20 cellular contexts compared by ENCODE assay signal in the genomic region with DNA sequence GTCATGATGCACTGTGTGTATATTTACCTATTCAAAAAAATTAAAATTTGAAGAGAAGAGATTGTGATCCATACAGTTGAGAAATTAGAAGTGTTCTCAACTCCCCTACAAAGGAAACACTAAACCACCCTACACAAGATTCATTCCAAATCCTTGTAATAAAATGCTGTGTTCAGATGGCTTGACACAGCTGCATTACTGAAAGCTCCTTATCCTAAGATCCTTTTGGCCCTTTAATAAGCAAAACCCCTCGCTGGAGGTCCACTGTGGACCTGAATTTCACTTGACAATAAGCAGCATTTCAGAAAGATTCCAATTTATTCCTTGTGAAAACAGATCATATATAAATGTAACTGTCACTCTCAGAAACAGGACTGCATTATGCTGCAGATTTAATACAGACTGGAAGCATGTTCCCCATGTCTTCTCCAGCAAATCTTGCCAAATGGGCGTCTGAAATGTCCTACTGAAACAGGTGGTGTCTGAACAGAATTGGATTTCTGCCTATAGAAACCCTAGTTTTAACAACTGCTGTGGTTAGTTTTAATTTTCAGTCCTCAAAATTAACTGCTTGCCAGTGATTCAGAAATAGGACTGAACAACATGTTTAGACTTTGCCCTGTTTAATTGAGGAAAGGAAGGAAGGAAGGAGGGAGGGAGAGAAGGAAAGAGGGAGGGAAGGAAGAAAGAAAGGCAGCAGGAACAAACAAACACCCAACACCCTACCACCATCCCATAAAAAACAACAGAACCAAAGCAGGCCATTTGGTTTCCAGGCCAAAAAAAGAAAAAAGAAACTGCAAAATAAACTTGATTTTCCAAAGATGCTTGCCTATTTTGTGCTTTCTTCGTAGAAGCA.
A peak's percentile ranks its signal among the peaks of the same experiment; 100 is the strongest.
DNase-seq lines count a peak whose midpoint lies in the region; ATAC-seq and TF ChIP-seq lines count a peak whose summit lies in the region.
"Had no signal": no experiment of that assay in that cellular context is flagged by ENCODE, and none has a peak within 500 bp of the region (broad histone marks: within the 10 kb centered on the region; RNA-seq: fewer than 3 reads in every experiment).

No MANE protein-coding gene starts in this region.

- H3K9me3 Mint-ChIP-seq in H9 (no peaks in the 10 kb centered on the region), nephron (no peaks in the 10 kb centered on the region), MCF 10A (ENCODE audit: unreplicated experiment) (no peaks in the 10 kb centered on the region)
- H3K9me3 Mint-ChIP-seq in activated T-helper 2 cell treated with anti-CD3 and anti-CD28 coated beads, Interferon-gamma antibody, Interleukin-2, Interleukin-4, amounts not matched to agents 10 μg/mL and 5 μg/mL and 100 μg/mL, durations not matched to agents 14 hours and 24 hours and 36 hours: no peaks in the 10 kb centered on the region
- H3K9me3 Mint-ChIP-seq: stimulated activated memory B cell treated with anti-CD40 and anti-IgM and Interleukin-4, amounts not matched to agents 10 μg/mL and 1 μg/mL and 100 μg/mL, for 72 hours had no signal

- no peak overlapping the region for H4K8ac ChIP-seq in H9 (replicated peaks; ENCODE audit: insufficient read length, low read depth, low read length)

- no peak overlapping the region for H2BK120ac ChIP-seq in H9 (ENCODE audit: low read depth, low read length, poor library complexity, severe bottlenecking)

- no peaks in the 10 kb centered on the region for H3K4me1 ChIP-seq in DND-41 (ENCODE audit: insufficient read depth, low read length)
- H3K4me1 ChIP-seq in H9 (ENCODE audit: insufficient read depth, low read length): no peaks in the 10 kb centered on the region
- H3K4me1 ChIP-seq: BE2C had no signal

- H3K4me3 ChIP-seq in DND-41 (ENCODE audit: low read depth in 1 of 2, low read length in 2 of 2) (no peak overlapping the region), astrocyte of the spinal cord (ENCODE audit: low read depth, low read length) (no peak overlapping the region)
- H3K4me3 ChIP-seq: left lung had no signal

- peak overlapping the region in 2 of 3 experiments; percentile 25 to 39; a peak in 2 of 7 replicates for H3K27ac Mint-ChIP-seq in H9
- peak overlapping the region; percentile 84 to 92 (median 86) for H3K27ac Mint-ChIP-seq in nephron
- H3K27ac Mint-ChIP-seq in MCF 10A (ENCODE audit: low read depth, unreplicated experiment): no peak overlapping the region
- H3K27ac Mint-ChIP-seq in activated T-helper 2 cell treated with anti-CD3 and anti-CD28 coated beads, Interferon-gamma antibody, Interleukin-2, Interleukin-4, amounts not matched to agents 10 μg/mL and 5 μg/mL and 100 μg/mL, durations not matched to agents 14 hours and 24 hours and 36 hours: no peak overlapping the region
- H3K27ac Mint-ChIP-seq: stimulated activated memory B cell treated with anti-CD40 and anti-IgM and Interleukin-4, amounts not matched to agents 10 μg/mL and 1 μg/mL and 100 μg/mL, for 72 hours had no signal

- H3K4me1 Mint-ChIP-seq in H9 (peaks cover 3 to 14% of the 10 kb centered on the region in 2 experiments; a peak in 3 of 4 replicates), nephron (peaks cover 45% of the 10 kb centered on the region), MCF 10A (ENCODE audit: insufficient read depth, unreplicated experiment) (no peaks in the 10 kb centered on the region)
- peaks cover 36% of the 10 kb centered on the region for H3K4me1 Mint-ChIP-seq in activated T-helper 2 cell treated with anti-CD3 and anti-CD28 coated beads, Interferon-gamma antibody, Interleukin-2, Interleukin-4, amounts not matched to agents 10 μg/mL and 5 μg/mL and 100 μg/mL, durations not matched to agents 14 hours and 24 hours and 36 hours (ENCODE audit: low read depth)

- POLR2A ChIA-PET in MCF 10A (lab: Yijun Ruan, JAX): no interaction called here

- CTCF ChIA-PET in MCF 10A (lab: Yijun Ruan, JAX): no interaction called here

- H3K27me3 Mint-ChIP-seq in H9 (ENCODE audit: low read depth) (no peaks in the 10 kb centered on the region), nephron (ENCODE audit: low read depth) (peaks cover 5% of the 10 kb centered on the region), MCF 10A (ENCODE audit: insufficient read depth, unreplicated experiment) (peaks cover 48% of the 10 kb centered on the region)
- no peaks in the 10 kb centered on the region for H3K27me3 Mint-ChIP-seq in activated T-helper 2 cell treated with anti-CD3 and anti-CD28 coated beads, Interferon-gamma antibody, Interleukin-2, Interleukin-4, amounts not matched to agents 10 μg/mL and 5 μg/mL and 100 μg/mL, durations not matched to agents 14 hours and 24 hours and 36 hours (ENCODE audit: low read depth)
- H3K27me3 Mint-ChIP-seq: stimulated activated memory B cell treated with anti-CD40 and anti-IgM and Interleukin-4, amounts not matched to agents 10 μg/mL and 1 μg/mL and 100 μg/mL, for 72 hours had no signal

- H3K23me2 ChIP-seq in H9 (ENCODE audit: insufficient read length, low read depth, low read length, poor library complexity, severe bottlenecking): no peaks in the 10 kb centered on the region

- H3K14ac ChIP-seq in H9 (ENCODE audit: insufficient read depth, low read length): no peak overlapping the region

- H2BK20ac ChIP-seq in H9 (ENCODE audit: low read depth, low read length, poor library complexity, severe bottlenecking): no peak overlapping the region

- 0 out of 2 replicates have a peak overlapping the region, but pooled peaks have one; percentile 7 for H3K27ac ChIP-seq in DND-41 (ENCODE audit: low read length)
- H3K27ac ChIP-seq in H9 (ENCODE audit: insufficient read length, low read depth, low read length): no peak overlapping the region
- H3K27ac ChIP-seq: epithelial cell of prostate, left lung had no signal

- no peaks in the 10 kb centered on the region for H3K9me3 ChIP-seq in DND-41 (ENCODE audit: insufficient read depth, low read length, severe bottlenecking)
- no peaks in the 10 kb centered on the region for H3K9me3 ChIP-seq in H9 (ENCODE audit: control insufficient read depth, low read depth, low read length)
- H3K9me3 ChIP-seq: BE2C, left lung had no signal

- no peak overlapping the region for H3K56ac ChIP-seq in H9 (ENCODE audit: insufficient read length, low read depth, low read length)

- H2AFZ ChIP-seq in DND-41 (ENCODE audit: low read depth, low read length): no peak overlapping the region
- H2AFZ ChIP-seq in H9 (ENCODE audit: low read length): no peak overlapping the region

- no peak overlapping the region for H3K9ac ChIP-seq in DND-41 (ENCODE audit: low read depth, low read length)
- no peak overlapping the region for H3K9ac ChIP-seq in H9 (ENCODE audit: extremely low read depth, insufficient read length, low read length)

- no peaks in the 10 kb centered on the region for H3K79me1 ChIP-seq in H9 (ENCODE audit: insufficient read depth, low read depth, low read length, poor library complexity, severe bottlenecking)

- no peak overlapping the region for H2BK15ac ChIP-seq in H9 (ENCODE audit: low read depth, low read length)

- no peak overlapping the region for H3T11ph ChIP-seq in H9 (ENCODE audit: low read length)

- WGBS in H9 (ENCODE audit: extremely low coverage, insufficient read length, low lambda C conversion rate): no CpG with 5 or more reads among the region's 3 CpGs

- no peak overlapping the region for H2BK12ac ChIP-seq in H9 (ENCODE audit: insufficient read length, low read depth, low read length)

- peaks cover 9% of the 10 kb centered on the region; the same call in 1 of the 2 replicates for H3K79me2 ChIP-seq in DND-41 (ENCODE audit: insufficient read depth, low read length)
- no peaks in the 10 kb centered on the region for H3K79me2 ChIP-seq in H9 (ENCODE audit: insufficient read depth, low read length)

- no peak overlapping the region for H3K18ac ChIP-seq in H9 (ENCODE audit: insufficient read length, low read depth, low read length)

- no peak overlapping the region for H4K91ac ChIP-seq in H9 (ENCODE audit: insufficient read length, low read depth, low read length)

- H3K36me3 Mint-ChIP-seq in H9 (ENCODE audit: insufficient read depth in 1 of 3, low read depth in 3 of 3) (no peaks in the 10 kb centered on the region), nephron (ENCODE audit: low read depth) (no peaks in the 10 kb centered on the region), MCF 10A (ENCODE audit: insufficient read depth, unreplicated experiment) (no peaks in the 10 kb centered on the region)
- peaks cover 20% of the 10 kb centered on the region for H3K36me3 Mint-ChIP-seq in activated T-helper 2 cell treated with anti-CD3 and anti-CD28 coated beads, Interferon-gamma antibody, Interleukin-2, Interleukin-4, amounts not matched to agents 10 μg/mL and 5 μg/mL and 100 μg/mL, durations not matched to agents 14 hours and 24 hours and 36 hours (ENCODE audit: low read depth)
- H3K36me3 Mint-ChIP-seq: stimulated activated memory B cell treated with anti-CD40 and anti-IgM and Interleukin-4, amounts not matched to agents 10 μg/mL and 1 μg/mL and 100 μg/mL, for 72 hours had no signal

- intact Hi-C loops in MCF 10A (cut with micrococcal nuclease): no loop called here
- intact Hi-C loops in activated T-helper 2 cell treated with anti-CD3 and anti-CD28 coated beads, Interferon-gamma antibody, Interleukin-2, Interleukin-4, amounts not matched to agents 10 μg/mL and 5 μg/mL and 100 μg/mL, durations not matched to agents 14 hours and 24 hours and 36 hours (cut with micrococcal nuclease): loop anchor here (2.0 to 5.0 kb wide), 5 partner anchors 65 to 180 kb away; a partner anchor contains a TSS

- H3K4ac ChIP-seq in H9 (ENCODE audit: low read depth, low read length): no peak overlapping the region

- no peak overlapping the region for H3K4me3 Mint-ChIP-seq in H9
- H3K4me3 Mint-ChIP-seq in nephron: peak overlapping the region in 1 of 3 experiments; percentile 52
- H3K4me3 Mint-ChIP-seq in MCF 10A (ENCODE audit: unreplicated experiment): no peak overlapping the region
- H3K4me3 Mint-ChIP-seq in activated T-helper 2 cell treated with anti-CD3 and anti-CD28 coated beads, Interferon-gamma antibody, Interleukin-2, Interleukin-4, amounts not matched to agents 10 μg/mL and 5 μg/mL and 100 μg/mL, durations not matched to agents 14 hours and 24 hours and 36 hours (ENCODE audit: low read depth): no peak overlapping the region
- H3K4me3 Mint-ChIP-seq: stimulated activated memory B cell treated with anti-CD40 and anti-IgM and Interleukin-4, amounts not matched to agents 10 μg/mL and 1 μg/mL and 100 μg/mL, for 72 hours had no signal

- H3K4me2 ChIP-seq in DND-41 (ENCODE audit: insufficient read depth, low read length) (no peak overlapping the region), H9 (ENCODE audit: insufficient read depth, insufficient read length, low read length) (no peak overlapping the region)

- H4K5ac ChIP-seq in H9 (ENCODE audit: insufficient read length, low read depth, low read length): no peak overlapping the region

- no peak overlapping the region for H2BK5ac ChIP-seq in H9 (ENCODE audit: insufficient read length, low read length)

- H4K20me1 ChIP-seq in DND-41 (ENCODE audit: insufficient read depth, low read length) (peaks cover 3% of the 10 kb centered on the region; the same call in 1 of the 2 replicates), H9 (ENCODE audit: control insufficient read depth, insufficient read depth, insufficient read length) (no peaks in the 10 kb centered on the region)

- TF ChIP-seq CTCF in DND-41 (IDR thresholded peaks at IDR 0.05; ENCODE audit: borderline replicate concordance, extremely low read depth, low read length, poor library complexity, severe bottlenecking) (no peak), H9 (conservative IDR thresholded peaks at IDR 0.05) (no peak), astrocyte of the spinal cord (IDR thresholded peaks at IDR 0.05; ENCODE audit: low read depth, low read length) (no peak), nephron (IDR thresholded peaks at IDR 0.05; ENCODE audit: unreplicated experiment in 3 of 3) (no peak), MCF 10A (IDR thresholded peaks at IDR 0.05; ENCODE audit: unreplicated experiment) (no peak)

- no peak overlapping the region for H2AK5ac ChIP-seq in H9 (ENCODE audit: insufficient read length, low read length)

- H3K36me3 ChIP-seq in DND-41 (ENCODE audit: insufficient read depth, low read length): peaks cover 21% of the 10 kb centered on the region; the same call in 1 of the 2 replicates
- H3K36me3 ChIP-seq: BE2C, left lung had no signal

- in situ Hi-C loops in astrocyte of the spinal cord (cut with HindIII; ENCODE audit: low sequenced_read_pairs): no loop called here

- no peak overlapping the region for H3K23ac ChIP-seq in H9 (ENCODE audit: insufficient read length, low read depth, low read length)

- BruUV-seq in MCF 10A (replicated peaks; lab: Mats Ljungman, UMichigan): no TSS peak

- H3K27me3 ChIP-seq in DND-41 (ENCODE audit: insufficient read depth, low read length, poor library complexity) (no peaks in the 10 kb centered on the region), H9 (ENCODE audit: insufficient read depth, low read length) (no peaks in the 10 kb centered on the region)
- H3K27me3 ChIP-seq: BE2C, left lung had no signal

- DNase-seq in DND-41: no peak
- no peak for DNase-seq in H9
- peak; percentile 8 for DNase-seq in astrocyte of the spinal cord (ENCODE audit: low read depth, low spot score)
- DNase-seq in MCF 10A (ENCODE audit: unreplicated experiment): no peak
- DNase-seq in activated T-helper 2 cell treated with anti-CD3 and anti-CD28 coated beads, Interferon-gamma antibody, Interleukin-2, Interleukin-4, amounts not matched to agents 10 μg/mL and 5 μg/mL and 100 μg/mL, durations not matched to agents 14 hours and 24 hours and 36 hours (ENCODE audit: low spot score): no peak
- DNase-seq in HuH-7 (ENCODE audit: low spot score): no peak
- DNase-seq: activated CD4-positive, alpha-beta T cell treated with anti-CD3 and anti-CD28 coated beads, Interleukin-2, amount 50 U/mL, for 48 hours; activated T-cell treated with anti-CD3 and anti-CD28 coated beads, Interleukin-2, amount 50 U/mL, for 48 hours; BE2C; cortex of kidney; Karpas-422; left lung; NCI-H2171 treated with DMSO at 0.1 percent for 48 hours; RPMI8226; trophoblast cell had no signal

- ATAC-seq in DND-41 (ENCODE audit: insufficient read depth, low read depth) (no peak), HG02610 (IDR thresholded peaks at IDR 0.05; ENCODE audit: unreplicated experiment) (no peak)
- ATAC-seq: HCT116; left lung; stimulated activated memory B cell treated with anti-CD40 and anti-IgM and Interleukin-4, amounts not matched to agents 10 μg/mL and 1 μg/mL and 100 μg/mL, for 72 hours had no signal

Comparison
In these comparisons a context has a peak if more than half of its experiments do, and no peak if none do; other contexts are left out.
1. H3K27ac Mint-ChIP-seq: peak in H9 (2 of 3) and nephron (3 of 3); none in MCF 10A (single experiment) and activated T-helper 2 cell treated with anti-CD3 and anti-CD28 coated beads, Interferon-gamma antibody, Interleukin-2, Interleukin-4, amounts not matched to agents 10 μg/mL and 5 μg/mL and 100 μg/mL, durations not matched to agents 14 hours and 24 hours and 36 hours (single experiment).